In the genomic region with DNA sequence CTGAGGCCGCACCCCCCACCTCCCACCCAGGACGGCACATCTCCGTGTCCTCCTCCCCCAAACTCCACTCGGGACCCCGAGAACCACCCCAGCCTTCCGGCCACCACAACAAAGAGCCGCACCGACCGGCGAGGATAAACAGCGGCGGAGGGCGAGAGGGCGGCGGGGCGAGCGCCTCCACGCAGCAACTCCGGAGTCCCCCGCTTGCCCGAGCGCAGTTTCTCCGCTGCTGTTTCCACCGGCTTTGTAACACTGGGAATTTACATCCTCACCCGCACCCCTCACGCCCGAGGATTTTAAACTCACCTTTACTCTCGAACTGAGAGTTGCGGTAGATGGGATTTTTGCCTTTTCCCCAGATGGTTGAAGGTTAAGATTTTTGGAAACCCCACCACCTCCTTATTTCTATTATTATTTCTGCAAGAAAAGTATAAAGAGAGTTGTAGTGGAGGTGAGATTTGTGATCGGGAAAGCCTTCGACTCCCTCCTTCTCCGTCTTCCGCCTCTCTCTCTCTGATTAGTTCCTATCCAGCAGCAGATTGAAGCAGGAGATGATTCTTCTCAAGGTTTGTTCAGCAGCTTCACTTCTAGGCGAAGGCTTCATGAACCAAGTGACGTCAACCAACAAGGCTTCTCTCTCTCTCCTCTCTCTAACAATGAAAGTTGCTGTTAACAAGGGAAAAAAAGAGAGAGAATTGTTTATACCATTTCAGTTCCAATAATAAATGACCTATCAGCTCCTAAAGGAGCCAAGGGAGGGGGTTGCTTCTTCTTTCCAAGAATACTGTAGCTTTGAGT, we compare ENCODE assay signal across 1 cellular context.
TF ChIP-seq lines count a peak whose summit lies in the region.

Gene BAZ2B (minus strand): TSS at position 613 of the 798 bp plus-strand sequence. CDS start 137,829 bp downstream, outside the sequence.

TF ChIP-seq in HepG2, 621 proteins besides CTCF, POLR2A, EP300 and RAD21 (continues in another document):
- TF ChIP-seq HMGXB4 (CRISPR knock-in tag; IDR thresholded peaks at IDR 0.05; ENCODE audit: borderline replicate concordance in 1 of 2, low read depth in 1 of 2) (peak in 1 of 2 experiments; percentile 95; a peak in 2 of 4 replicates), POLR2AphosphoS5 (IDR thresholded peaks at IDR 0.05; ENCODE audit: low read depth, low read length) (no peak), ARNT2 (CRISPR knock-in tag; IDR thresholded peaks at IDR 0.05; ENCODE audit: low read depth) (0 out of 2 replicates have a peak, but pooled peaks have one; percentile 9), FOXK2 (IDR thresholded peaks at IDR 0.05) (0 out of 2 replicates have a peak, but pooled peaks have one; percentile 10), ZBTB20 (CRISPR knock-in tag; IDR thresholded peaks at IDR 0.05; ENCODE audit: borderline replicate concordance, low read depth) (0 out of 2 replicates have a peak, but pooled peaks have one; percentile 0), ZNF75D (CRISPR knock-in tag; IDR thresholded peaks at IDR 0.05; ENCODE audit: borderline replicate concordance) (no peak), NR3C1 (CRISPR knock-in tag; IDR thresholded peaks at IDR 0.05) (no peak), MYC (CRISPR knock-in tag; IDR thresholded peaks at IDR 0.05; ENCODE audit: borderline replicate concordance) (peak; percentile 14), RBFOX2 (IDR thresholded peaks at IDR 0.05; ENCODE audit: low read depth, low read length) (peak; percentile 84), GABPB1 (CRISPR knock-in tag; IDR thresholded peaks at IDR 0.05) (peak; percentile 56; the same call in 1 of the 2 replicates), ATF7 (IDR thresholded peaks at IDR 0.05) (no peak), ATF7 (CRISPR knock-in tag; IDR thresholded peaks at IDR 0.05) (no peak), ZNF292 (CRISPR knock-in tag; IDR thresholded peaks at IDR 0.05; ENCODE audit: borderline replicate concordance, low read depth) (peak; percentile 64; the same call in 1 of the 2 replicates), ZNF687 (CRISPR knock-in tag; IDR thresholded peaks at IDR 0.05) (peak; percentile 75), ZNF543 (CRISPR knock-in tag; IDR thresholded peaks at IDR 0.05) (peak; percentile 69; the same call in 1 of the 2 replicates), ZC3H13 (CRISPR knock-in tag; IDR thresholded peaks at IDR 0.05) (0 out of 2 replicates have a peak, but pooled peaks have one; percentile 9), FOXO1 (CRISPR knock-in tag; IDR thresholded peaks at IDR 0.05) (peak; percentile 25; the same call in 1 of the 2 replicates), ARNT (IDR thresholded peaks at IDR 0.05) (no peak), KLF6 (CRISPR knock-in tag; IDR thresholded peaks at IDR 0.05) (0 out of 2 replicates have a peak, but pooled peaks have one; percentile 12), ZSCAN9 (CRISPR knock-in tag; IDR thresholded peaks at IDR 0.05; ENCODE audit: borderline replicate concordance) (no peak), ZKSCAN8 (CRISPR knock-in tag; IDR thresholded peaks at IDR 0.05; ENCODE audit: borderline replicate concordance) (no peak; the same call in 1 of the 2 replicates), DMAP1 (CRISPR knock-in tag; IDR thresholded peaks at IDR 0.05) (0 out of 2 replicates have a peak, but pooled peaks have one; percentile 47), ZNF761 (CRISPR knock-in tag; conservative IDR thresholded peaks at IDR 0.05) (0 out of 2 replicates have a peak, but pooled peaks have one; percentile 66)
- TF ChIP-seq, protein P1, sequence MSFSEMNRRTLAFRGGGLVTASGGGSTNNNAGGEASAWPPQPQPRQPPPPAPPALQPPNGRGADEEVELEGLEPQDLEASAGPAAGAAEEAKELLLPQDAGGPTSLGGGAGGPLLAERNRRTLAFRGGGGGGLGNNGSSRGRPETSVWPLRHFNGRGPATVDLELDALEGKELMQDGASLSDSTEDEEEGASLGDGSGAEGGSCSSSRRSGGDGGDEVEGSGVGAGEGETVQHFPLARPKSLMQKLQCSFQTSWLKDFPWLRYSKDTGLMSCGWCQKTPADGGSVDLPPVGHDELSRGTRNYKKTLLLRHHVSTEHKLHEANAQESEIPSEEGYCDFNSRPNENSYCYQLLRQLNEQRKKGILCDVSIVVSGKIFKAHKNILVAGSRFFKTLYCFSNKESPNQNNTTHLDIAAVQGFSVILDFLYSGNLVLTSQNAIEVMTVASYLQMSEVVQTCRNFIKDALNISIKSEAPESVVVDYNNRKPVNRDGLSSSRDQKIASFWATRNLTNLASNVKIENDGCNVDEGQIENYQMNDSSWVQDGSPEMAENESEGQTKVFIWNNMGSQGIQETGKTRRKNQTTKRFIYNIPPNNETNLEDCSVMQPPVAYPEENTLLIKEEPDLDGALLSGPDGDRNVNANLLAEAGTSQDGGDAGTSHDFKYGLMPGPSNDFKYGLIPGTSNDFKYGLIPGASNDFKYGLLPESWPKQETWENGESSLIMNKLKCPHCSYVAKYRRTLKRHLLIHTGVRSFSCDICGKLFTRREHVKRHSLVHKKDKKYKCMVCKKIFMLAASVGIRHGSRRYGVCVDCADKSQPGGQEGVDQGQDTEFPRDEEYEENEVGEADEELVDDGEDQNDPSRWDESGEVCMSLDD (CRISPR knock-in tag; IDR thresholded peaks at IDR 0.05; ENCODE audit: borderline replicate concordance): no peak; the same call in 1 of the 2 replicates
- TF ChIP-seq, protein P2, sequence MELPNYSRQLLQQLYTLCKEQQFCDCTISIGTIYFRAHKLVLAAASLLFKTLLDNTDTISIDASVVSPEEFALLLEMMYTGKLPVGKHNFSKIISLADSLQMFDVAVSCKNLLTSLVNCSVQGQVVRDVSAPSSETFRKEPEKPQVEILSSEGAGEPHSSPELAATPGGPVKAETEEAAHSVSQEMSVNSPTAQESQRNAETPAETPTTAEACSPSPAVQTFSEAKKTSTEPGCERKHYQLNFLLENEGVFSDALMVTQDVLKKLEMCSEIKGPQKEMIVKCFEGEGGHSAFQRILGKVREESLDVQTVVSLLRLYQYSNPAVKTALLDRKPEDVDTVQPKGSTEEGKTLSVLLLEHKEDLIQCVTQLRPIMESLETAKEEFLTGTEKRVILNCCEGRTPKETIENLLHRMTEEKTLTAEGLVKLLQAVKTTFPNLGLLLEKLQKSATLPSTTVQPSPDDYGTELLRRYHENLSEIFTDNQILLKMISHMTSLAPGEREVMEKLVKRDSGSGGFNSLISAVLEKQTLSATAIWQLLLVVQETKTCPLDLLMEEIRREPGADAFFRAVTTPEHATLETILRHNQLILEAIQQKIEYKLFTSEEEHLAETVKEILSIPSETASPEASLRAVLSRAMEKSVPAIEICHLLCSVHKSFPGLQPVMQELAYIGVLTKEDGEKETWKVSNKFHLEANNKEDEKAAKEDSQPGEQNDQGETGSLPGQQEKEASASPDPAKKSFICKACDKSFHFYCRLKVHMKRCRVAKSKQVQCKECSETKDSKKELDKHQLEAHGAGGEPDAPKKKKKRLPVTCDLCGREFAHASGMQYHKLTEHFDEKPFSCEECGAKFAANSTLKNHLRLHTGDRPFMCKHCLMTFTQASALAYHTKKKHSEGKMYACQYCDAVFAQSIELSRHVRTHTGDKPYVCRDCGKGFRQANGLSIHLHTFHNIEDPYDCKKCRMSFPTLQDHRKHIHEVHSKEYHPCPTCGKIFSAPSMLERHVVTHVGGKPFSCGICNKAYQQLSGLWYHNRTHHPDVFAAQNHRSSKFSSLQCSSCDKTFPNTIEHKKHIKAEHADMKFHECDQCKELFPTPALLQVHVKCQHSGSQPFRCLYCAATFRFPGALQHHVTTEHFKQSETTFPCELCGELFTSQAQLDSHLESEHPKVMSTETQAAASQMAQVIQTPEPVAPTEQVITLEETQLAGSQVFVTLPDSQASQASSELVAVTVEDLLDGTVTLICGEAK (IDR thresholded peaks at IDR 0.05): no peak
- TF ChIP-seq, protein P2 (CRISPR knock-in tag; IDR thresholded peaks at IDR 0.05): no peak
- TF ChIP-seq, protein P3, sequence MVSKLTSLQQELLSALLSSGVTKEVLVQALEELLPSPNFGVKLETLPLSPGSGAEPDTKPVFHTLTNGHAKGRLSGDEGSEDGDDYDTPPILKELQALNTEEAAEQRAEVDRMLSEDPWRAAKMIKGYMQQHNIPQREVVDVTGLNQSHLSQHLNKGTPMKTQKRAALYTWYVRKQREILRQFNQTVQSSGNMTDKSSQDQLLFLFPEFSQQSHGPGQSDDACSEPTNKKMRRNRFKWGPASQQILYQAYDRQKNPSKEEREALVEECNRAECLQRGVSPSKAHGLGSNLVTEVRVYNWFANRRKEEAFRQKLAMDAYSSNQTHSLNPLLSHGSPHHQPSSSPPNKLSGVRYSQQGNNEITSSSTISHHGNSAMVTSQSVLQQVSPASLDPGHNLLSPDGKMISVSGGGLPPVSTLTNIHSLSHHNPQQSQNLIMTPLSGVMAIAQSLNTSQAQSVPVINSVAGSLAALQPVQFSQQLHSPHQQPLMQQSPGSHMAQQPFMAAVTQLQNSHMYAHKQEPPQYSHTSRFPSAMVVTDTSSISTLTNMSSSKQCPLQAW (CRISPR knock-in tag; IDR thresholded peaks at IDR 0.05): no peak
- TF ChIP-seq, protein P4, sequence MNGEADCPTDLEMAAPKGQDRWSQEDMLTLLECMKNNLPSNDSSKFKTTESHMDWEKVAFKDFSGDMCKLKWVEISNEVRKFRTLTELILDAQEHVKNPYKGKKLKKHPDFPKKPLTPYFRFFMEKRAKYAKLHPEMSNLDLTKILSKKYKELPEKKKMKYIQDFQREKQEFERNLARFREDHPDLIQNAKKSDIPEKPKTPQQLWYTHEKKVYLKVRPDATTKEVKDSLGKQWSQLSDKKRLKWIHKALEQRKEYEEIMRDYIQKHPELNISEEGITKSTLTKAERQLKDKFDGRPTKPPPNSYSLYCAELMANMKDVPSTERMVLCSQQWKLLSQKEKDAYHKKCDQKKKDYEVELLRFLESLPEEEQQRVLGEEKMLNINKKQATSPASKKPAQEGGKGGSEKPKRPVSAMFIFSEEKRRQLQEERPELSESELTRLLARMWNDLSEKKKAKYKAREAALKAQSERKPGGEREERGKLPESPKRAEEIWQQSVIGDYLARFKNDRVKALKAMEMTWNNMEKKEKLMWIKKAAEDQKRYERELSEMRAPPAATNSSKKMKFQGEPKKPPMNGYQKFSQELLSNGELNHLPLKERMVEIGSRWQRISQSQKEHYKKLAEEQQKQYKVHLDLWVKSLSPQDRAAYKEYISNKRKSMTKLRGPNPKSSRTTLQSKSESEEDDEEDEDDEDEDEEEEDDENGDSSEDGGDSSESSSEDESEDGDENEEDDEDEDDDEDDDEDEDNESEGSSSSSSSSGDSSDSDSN (CRISPR knock-in tag; IDR thresholded peaks at IDR 0.05): peak; percentile 95
